Comparison of ENCODE assay signal across 1 cellular context in the genomic region with DNA sequence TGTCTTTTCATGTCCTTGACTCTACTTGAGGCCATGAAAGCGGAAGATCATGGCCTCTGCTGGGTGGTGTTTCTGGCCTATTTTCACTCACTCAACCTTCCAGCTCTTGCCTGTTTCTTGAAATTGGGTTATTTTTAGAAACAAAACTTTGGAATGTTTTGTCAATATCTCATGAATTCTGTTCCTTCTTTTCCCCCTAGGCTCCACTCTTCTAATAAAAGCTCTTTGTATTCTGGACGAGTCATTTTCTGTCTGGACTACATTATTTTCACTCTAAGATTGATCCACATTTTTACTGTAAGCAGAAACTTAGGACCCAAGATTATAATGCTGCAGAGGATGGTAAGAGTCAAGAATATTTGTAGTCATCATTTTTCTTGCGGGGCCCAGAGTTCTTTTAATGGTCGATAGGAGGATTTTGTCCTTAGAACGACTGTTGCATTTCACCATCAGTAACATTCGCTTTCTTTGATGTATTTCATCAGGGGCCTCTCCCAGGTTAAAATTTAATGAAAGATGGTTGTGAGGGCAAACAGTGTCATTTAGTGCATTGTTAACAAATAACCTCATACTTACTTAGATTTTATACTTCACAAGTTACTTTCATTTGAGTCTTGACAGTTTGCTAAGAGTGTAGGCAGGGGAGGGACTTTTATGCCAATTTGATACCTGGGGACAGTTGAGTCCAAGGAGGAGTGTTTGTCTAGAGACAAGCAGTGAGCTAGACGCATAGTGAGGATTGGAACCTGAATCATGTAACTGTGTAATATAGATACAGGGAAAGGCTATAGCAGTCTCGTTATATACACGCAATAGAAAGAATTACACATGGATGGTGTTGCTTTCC.
TF ChIP-seq lines count a peak whose summit lies in the region.

No MANE protein-coding gene starts in this region.

TF ChIP-seq in liver, 16 proteins besides CTCF, POLR2A, EP300 and RAD21 (continued from another document):
- TF ChIP-seq REST (IDR thresholded peaks at IDR 0.05), result peak; percentile 43
- peak; percentile 90 for TF ChIP-seq YY1 (IDR thresholded peaks at IDR 0.05)
- TF ChIP-seq ZBTB33 (IDR thresholded peaks at IDR 0.05), result peak; percentile 60
- TF ChIP-seq FOXA1 (IDR thresholded peaks at IDR 0.05), result no peak
- peak; percentile 63 for TF ChIP-seq MAX (IDR thresholded peaks at IDR 0.05)
- TF ChIP-seq JUND (IDR thresholded peaks at IDR 0.05), result peak; percentile 55 to 84
- TF ChIP-seq NR2F2 (IDR thresholded peaks at IDR 0.05), result no peak
- no peak for TF ChIP-seq HNF4G (IDR thresholded peaks at IDR 0.05)
- TF ChIP-seq, protein P1, sequence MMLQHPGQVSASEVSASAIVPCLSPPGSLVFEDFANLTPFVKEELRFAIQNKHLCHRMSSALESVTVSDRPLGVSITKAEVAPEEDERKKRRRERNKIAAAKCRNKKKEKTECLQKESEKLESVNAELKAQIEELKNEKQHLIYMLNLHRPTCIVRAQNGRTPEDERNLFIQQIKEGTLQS (IDR thresholded peaks at IDR 0.05), result peak; percentile 80
- peak; percentile 87 for TF ChIP-seq RXRA (IDR thresholded peaks at IDR 0.05)
- peak; percentile 79 to 86 for TF ChIP-seq HNF4A (conservative IDR thresholded peaks at IDR 0.05)
- no peak for TF ChIP-seq TAF1 (conservative IDR thresholded peaks at IDR 0.05)
